11 cellular contexts compared by ENCODE assay signal in genomic region chr12:101828463-101829196, GRCh38. TPM values are rescaled to one million over a fixed set of nuclear protein-coding genes. Genes with fewer than 3 reads are reported as not detected.
DNase-seq lines count a peak whose midpoint lies in the region; ATAC-seq and TF ChIP-seq lines count a peak whose summit lies in the region.
"Had no signal": no experiment of that assay in that cellular context is flagged by ENCODE, and none has a peak within 500 bp of the region (broad histone marks: within the 10 kb centered on the region; RNA-seq: fewer than 3 reads in every experiment).

No MANE protein-coding gene starts in this region.

- H3K4me3 ChIP-seq in Jurkat, Clone E6-1 (ENCODE audit: low read length) = no peak overlapping the region

- H3K27ac Mint-ChIP-seq in activated T-helper 1 cell treated with anti-CD3 and anti-CD28 coated beads, Interleukin-12 subunit alpha, Interleukin-12 subunit beta, Interleukin-2, Interleukin-4 antibody, amounts not matched to agents 30 ng/mL and 10 ng/mL and 1 ng/mL, durations not matched to agents 14 hours and 24 hours and 36 hours = no peak overlapping the region
- H3K27ac Mint-ChIP-seq in nephron = peak overlapping the region in 1 of 3 experiments; percentile 70

- DNase-seq in NCI-H524 (lab: John Stamatoyannopoulos, UW) (peak; percentile 18 to 38), NCI-H524 treated with DMSO at 0.1 percent for 48 hours (lab: John Stamatoyannopoulos, UW) (no peak), Ammon's horn (ENCODE audit: low spot score) (no peak), T1000 (lab: John Stamatoyannopoulos, UW) (no peak)
- DNase-seq in Jurkat, Clone E6-1 (ENCODE audit: low read depth, low spot score) = peak; percentile 48
- no peak for DNase-seq in activated T-helper 1 cell treated with anti-CD3 and anti-CD28 coated beads, Interleukin-12 subunit alpha, Interleukin-12 subunit beta, Interleukin-2, Interleukin-4 antibody, amounts not matched to agents 30 ng/mL and 10 ng/mL and 1 ng/mL, durations not matched to agents 14 hours and 24 hours and 36 hours (ENCODE audit: low spot score)
- DNase-seq: caudate nucleus; mesendoderm; stimulated activated naive CD4-positive, alpha-beta T cell had no signal

- H3K4me1 Mint-ChIP-seq in activated T-helper 1 cell treated with anti-CD3 and anti-CD28 coated beads, Interleukin-12 subunit alpha, Interleukin-12 subunit beta, Interleukin-2, Interleukin-4 antibody, amounts not matched to agents 30 ng/mL and 10 ng/mL and 1 ng/mL, durations not matched to agents 14 hours and 24 hours and 36 hours (ENCODE audit: low read depth) = peaks cover 57% of the 10 kb centered on the region
- H3K4me1 Mint-ChIP-seq in nephron = peaks cover 46% of the 10 kb centered on the region

- peak overlapping the region; percentile 94 for H3K4me3 Mint-ChIP-seq in activated T-helper 1 cell treated with anti-CD3 and anti-CD28 coated beads, Interleukin-12 subunit alpha, Interleukin-12 subunit beta, Interleukin-2, Interleukin-4 antibody, amounts not matched to agents 30 ng/mL and 10 ng/mL and 1 ng/mL, durations not matched to agents 14 hours and 24 hours and 36 hours
- H3K4me3 Mint-ChIP-seq in nephron = peak overlapping the region; percentile 98 to 99 (median 99)

- H3K36me3 Mint-ChIP-seq in activated T-helper 1 cell treated with anti-CD3 and anti-CD28 coated beads, Interleukin-12 subunit alpha, Interleukin-12 subunit beta, Interleukin-2, Interleukin-4 antibody, amounts not matched to agents 30 ng/mL and 10 ng/mL and 1 ng/mL, durations not matched to agents 14 hours and 24 hours and 36 hours (ENCODE audit: low read depth) = peaks cover 13% of the 10 kb centered on the region
- no peaks in the 10 kb centered on the region for H3K36me3 Mint-ChIP-seq in nephron (ENCODE audit: low read depth)

- no peaks in the 10 kb centered on the region for H3K27me3 Mint-ChIP-seq in activated T-helper 1 cell treated with anti-CD3 and anti-CD28 coated beads, Interleukin-12 subunit alpha, Interleukin-12 subunit beta, Interleukin-2, Interleukin-4 antibody, amounts not matched to agents 30 ng/mL and 10 ng/mL and 1 ng/mL, durations not matched to agents 14 hours and 24 hours and 36 hours (ENCODE audit: insufficient read depth)
- peaks cover 4% of the 10 kb centered on the region for H3K27me3 Mint-ChIP-seq in nephron (ENCODE audit: low read depth)

- no peak for TF ChIP-seq CTCF in nephron (IDR thresholded peaks at IDR 0.05; ENCODE audit: unreplicated experiment in 3 of 3)

- ATAC-seq in GM19467 (IDR thresholded peaks at IDR 0.05; ENCODE audit: unreplicated experiment) = no peak

- H3K9me3 Mint-ChIP-seq in activated T-helper 1 cell treated with anti-CD3 and anti-CD28 coated beads, Interleukin-12 subunit alpha, Interleukin-12 subunit beta, Interleukin-2, Interleukin-4 antibody, amounts not matched to agents 30 ng/mL and 10 ng/mL and 1 ng/mL, durations not matched to agents 14 hours and 24 hours and 36 hours = no peaks in the 10 kb centered on the region
- no peaks in the 10 kb centered on the region for H3K9me3 Mint-ChIP-seq in nephron

- intact Hi-C loops in activated T-helper 1 cell treated with anti-CD3 and anti-CD28 coated beads, Interleukin-12 subunit alpha, Interleukin-12 subunit beta, Interleukin-2, Interleukin-4 antibody, amounts not matched to agents 30 ng/mL and 10 ng/mL and 1 ng/mL, durations not matched to agents 14 hours and 24 hours and 36 hours (cut with micrococcal nuclease) = no loop called here

RNA-seq across cellular contexts. Expression of gene GNPTAB, which starts 2.1 kb away (rescaled TPM):
- 22.3 TPM for polyA plus RNA-seq in Jurkat, Clone E6-1 (2012; ENCODE audit: insufficient read depth, insufficient read length)
- total RNA-seq in activated T-helper 1 cell treated with anti-CD3 and anti-CD28 coated beads, Interleukin-12 subunit alpha, Interleukin-12 subunit beta, Interleukin-2, Interleukin-4 antibody, amounts not matched to agents 30 ng/mL and 10 ng/mL and 1 ng/mL, durations not matched to agents 14 hours and 24 hours and 36 hours = 53.2 and 55.0 TPM in 2 replicates

RNA-seq across cellular contexts. Expression of gene DRAM1, which starts 48.8 kb away (rescaled TPM):
- 2.4 TPM for polyA plus RNA-seq in Jurkat, Clone E6-1 (2012; ENCODE audit: insufficient read depth, insufficient read length)
- 3.2 and 4.1 TPM in 2 replicates for total RNA-seq in activated T-helper 1 cell treated with anti-CD3 and anti-CD28 coated beads, Interleukin-12 subunit alpha, Interleukin-12 subunit beta, Interleukin-2, Interleukin-4 antibody, amounts not matched to agents 30 ng/mL and 10 ng/mL and 1 ng/mL, durations not matched to agents 14 hours and 24 hours and 36 hours

Comparison
In these comparisons a context has a peak if more than half of its experiments do, and no peak if none do; other contexts are left out.
1. DNase-seq: peak in NCI-H524 (2 of 2) and Jurkat, Clone E6-1 (single experiment); none in NCI-H524 treated with DMSO at 0.1 percent for 48 hours (single experiment), activated T-helper 1 cell treated with anti-CD3 and anti-CD28 coated beads, Interleukin-12 subunit alpha, Interleukin-12 subunit beta, Interleukin-2, Interleukin-4 antibody, amounts not matched to agents 30 ng/mL and 10 ng/mL and 1 ng/mL, durations not matched to agents 14 hours and 24 hours and 36 hours (single experiment), Ammon's horn (single experiment) and T1000 (single experiment).